ENCODE assay signal across 1 cellular context in the genomic region with DNA sequence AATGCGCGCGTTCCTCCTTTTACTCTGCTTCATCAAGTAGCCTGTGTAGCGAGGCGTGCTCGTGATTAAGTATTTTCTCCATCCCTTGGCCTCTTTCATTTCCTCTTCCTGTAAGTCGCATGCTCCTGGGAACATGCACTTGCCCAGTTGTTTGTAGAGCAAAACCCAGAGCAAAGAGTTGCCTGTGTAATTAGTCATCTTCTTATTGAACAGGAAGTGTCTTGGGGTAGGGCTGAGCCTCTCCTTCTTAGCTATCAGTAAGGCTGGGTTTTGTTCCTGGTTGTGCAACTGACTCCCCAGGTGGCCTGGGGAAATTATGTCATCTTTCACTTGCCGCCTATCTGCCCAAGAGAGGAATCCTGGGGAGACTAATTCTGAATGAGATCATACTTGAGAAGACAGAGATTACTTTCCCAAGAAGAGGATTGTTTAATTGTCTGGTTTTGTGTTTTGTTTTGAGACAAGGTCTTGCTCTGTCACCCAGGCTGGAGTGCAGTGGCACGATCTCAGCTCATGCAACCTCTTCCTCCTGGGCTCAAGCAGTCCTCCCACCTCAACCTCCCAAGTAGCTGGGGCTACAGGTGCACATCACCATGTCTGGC.
TF ChIP-seq lines count a peak whose summit lies in the region.

No MANE protein-coding gene starts in this region.

TF ChIP-seq in HEK293, 187 proteins besides CTCF, POLR2A, EP300 and RAD21 (continued from another document and continues in another):
- TF ChIP-seq ZNF10 (tag by site-specific recombination; IDR thresholded peaks at IDR 0.05) = no peak
- TF ChIP-seq ZNF792 (tag by site-specific recombination; IDR thresholded peaks at IDR 0.05) = no peak
- no peak for TF ChIP-seq RBAK (tag by site-specific recombination; IDR thresholded peaks at IDR 0.05)
- 0 out of 2 replicates have a peak, but pooled peaks have one; percentile 38 for TF ChIP-seq ZNF391 (tag by site-specific recombination; IDR thresholded peaks at IDR 0.05; ENCODE audit: borderline replicate concordance, low read depth)
- TF ChIP-seq ZNF23 (tag by site-specific recombination; IDR thresholded peaks at IDR 0.05; ENCODE audit: borderline replicate concordance) = no peak
- no peak for TF ChIP-seq ZNF404 (tag by site-specific recombination; IDR thresholded peaks at IDR 0.05)
- peak; percentile 72 for TF ChIP-seq GLIS2 (tag by site-specific recombination; IDR thresholded peaks at IDR 0.05)
- TF ChIP-seq, protein P1, sequence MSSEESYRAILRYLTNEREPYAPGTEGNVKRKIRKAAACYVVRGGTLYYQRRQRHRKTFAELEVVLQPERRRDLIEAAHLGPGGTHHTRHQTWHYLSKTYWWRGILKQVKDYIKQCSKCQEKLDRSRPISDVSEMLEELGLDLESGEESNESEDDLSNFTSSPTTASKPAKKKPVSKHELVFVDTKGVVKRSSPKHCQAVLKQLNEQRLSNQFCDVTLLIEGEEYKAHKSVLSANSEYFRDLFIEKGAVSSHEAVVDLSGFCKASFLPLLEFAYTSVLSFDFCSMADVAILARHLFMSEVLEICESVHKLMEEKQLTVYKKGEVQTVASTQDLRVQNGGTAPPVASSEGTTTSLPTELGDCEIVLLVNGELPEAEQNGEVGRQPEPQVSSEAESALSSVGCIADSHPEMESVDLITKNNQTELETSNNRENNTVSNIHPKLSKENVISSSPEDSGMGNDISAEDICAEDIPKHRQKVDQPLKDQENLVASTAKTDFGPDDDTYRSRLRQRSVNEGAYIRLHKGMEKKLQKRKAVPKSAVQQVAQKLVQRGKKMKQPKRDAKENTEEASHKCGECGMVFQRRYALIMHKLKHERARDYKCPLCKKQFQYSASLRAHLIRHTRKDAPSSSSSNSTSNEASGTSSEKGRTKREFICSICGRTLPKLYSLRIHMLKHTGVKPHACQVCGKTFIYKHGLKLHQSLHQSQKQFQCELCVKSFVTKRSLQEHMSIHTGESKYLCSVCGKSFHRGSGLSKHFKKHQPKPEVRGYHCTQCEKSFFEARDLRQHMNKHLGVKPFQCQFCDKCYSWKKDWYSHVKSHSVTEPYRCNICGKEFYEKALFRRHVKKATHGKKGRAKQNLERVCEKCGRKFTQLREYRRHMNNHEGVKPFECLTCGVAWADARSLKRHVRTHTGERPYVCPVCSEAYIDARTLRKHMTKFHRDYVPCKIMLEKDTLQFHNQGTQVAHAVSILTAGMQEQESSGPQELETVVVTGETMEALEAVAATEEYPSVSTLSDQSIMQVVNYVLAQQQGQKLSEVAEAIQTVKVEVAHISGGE (tag by site-specific recombination; conservative IDR thresholded peaks at IDR 0.05; ENCODE audit: low read depth) = no peak
- no peak for TF ChIP-seq ZNF670 (tag by site-specific recombination; IDR thresholded peaks at IDR 0.05; ENCODE audit: low read depth)
- TF ChIP-seq, protein P2, sequence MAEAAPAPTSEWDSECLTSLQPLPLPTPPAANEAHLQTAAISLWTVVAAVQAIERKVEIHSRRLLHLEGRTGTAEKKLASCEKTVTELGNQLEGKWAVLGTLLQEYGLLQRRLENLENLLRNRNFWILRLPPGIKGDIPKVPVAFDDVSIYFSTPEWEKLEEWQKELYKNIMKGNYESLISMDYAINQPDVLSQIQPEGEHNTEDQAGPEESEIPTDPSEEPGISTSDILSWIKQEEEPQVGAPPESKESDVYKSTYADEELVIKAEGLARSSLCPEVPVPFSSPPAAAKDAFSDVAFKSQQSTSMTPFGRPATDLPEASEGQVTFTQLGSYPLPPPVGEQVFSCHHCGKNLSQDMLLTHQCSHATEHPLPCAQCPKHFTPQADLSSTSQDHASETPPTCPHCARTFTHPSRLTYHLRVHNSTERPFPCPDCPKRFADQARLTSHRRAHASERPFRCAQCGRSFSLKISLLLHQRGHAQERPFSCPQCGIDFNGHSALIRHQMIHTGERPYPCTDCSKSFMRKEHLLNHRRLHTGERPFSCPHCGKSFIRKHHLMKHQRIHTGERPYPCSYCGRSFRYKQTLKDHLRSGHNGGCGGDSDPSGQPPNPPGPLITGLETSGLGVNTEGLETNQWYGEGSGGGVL (tag by site-specific recombination; IDR thresholded peaks at IDR 0.05) = peak; percentile 69
- TF ChIP-seq ZBTB48 (tag by site-specific recombination; IDR thresholded peaks at IDR 0.05) = no peak
- no peak for TF ChIP-seq ZNF837 (tag by site-specific recombination; IDR thresholded peaks at IDR 0.05)
- no peak for TF ChIP-seq ZNF623 (tag by site-specific recombination; IDR thresholded peaks at IDR 0.05)
- TF ChIP-seq KLF10 (tag by site-specific recombination; IDR thresholded peaks at IDR 0.05) = peak; percentile 59
- no peak for TF ChIP-seq ZNF514 (tag by site-specific recombination; IDR thresholded peaks at IDR 0.05)
- TF ChIP-seq, protein P3, sequence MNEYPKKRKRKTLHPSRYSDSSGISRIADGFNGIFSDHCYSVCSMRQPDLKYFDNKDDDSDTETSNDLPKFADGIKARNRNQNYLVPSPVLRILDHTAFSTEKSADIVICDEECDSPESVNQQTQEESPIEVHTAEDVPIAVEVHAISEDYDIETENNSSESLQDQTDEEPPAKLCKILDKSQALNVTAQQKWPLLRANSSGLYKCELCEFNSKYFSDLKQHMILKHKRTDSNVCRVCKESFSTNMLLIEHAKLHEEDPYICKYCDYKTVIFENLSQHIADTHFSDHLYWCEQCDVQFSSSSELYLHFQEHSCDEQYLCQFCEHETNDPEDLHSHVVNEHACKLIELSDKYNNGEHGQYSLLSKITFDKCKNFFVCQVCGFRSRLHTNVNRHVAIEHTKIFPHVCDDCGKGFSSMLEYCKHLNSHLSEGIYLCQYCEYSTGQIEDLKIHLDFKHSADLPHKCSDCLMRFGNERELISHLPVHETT (tag by site-specific recombination; IDR thresholded peaks at IDR 0.05) = peak; percentile 86
- TF ChIP-seq INSM2 (tag by site-specific recombination; IDR thresholded peaks at IDR 0.05) = peak; percentile 69
- TF ChIP-seq ZSCAN30 (tag by site-specific recombination; IDR thresholded peaks at IDR 0.05) = peak; percentile 59; the same call in 1 of the 2 replicates
- TF ChIP-seq ZNF184 (tag by site-specific recombination; IDR thresholded peaks at IDR 0.05) = peak; percentile 73; the same call in 1 of the 2 replicates
- TF ChIP-seq HOXC10 (CRISPR knock-in tag; IDR thresholded peaks at IDR 0.05) = no peak
- no peak for TF ChIP-seq ZNF513 (tag by site-specific recombination; IDR thresholded peaks at IDR 0.05)
- no peak for TF ChIP-seq ZNF473 (tag by site-specific recombination; IDR thresholded peaks at IDR 0.05)
- TF ChIP-seq ZNF121 (tag by site-specific recombination; IDR thresholded peaks at IDR 0.05) = no peak
- no peak for TF ChIP-seq GLI2 (tag by site-specific recombination; IDR thresholded peaks at IDR 0.05; ENCODE audit: borderline replicate concordance, low read depth)
- TF ChIP-seq, protein P4, sequence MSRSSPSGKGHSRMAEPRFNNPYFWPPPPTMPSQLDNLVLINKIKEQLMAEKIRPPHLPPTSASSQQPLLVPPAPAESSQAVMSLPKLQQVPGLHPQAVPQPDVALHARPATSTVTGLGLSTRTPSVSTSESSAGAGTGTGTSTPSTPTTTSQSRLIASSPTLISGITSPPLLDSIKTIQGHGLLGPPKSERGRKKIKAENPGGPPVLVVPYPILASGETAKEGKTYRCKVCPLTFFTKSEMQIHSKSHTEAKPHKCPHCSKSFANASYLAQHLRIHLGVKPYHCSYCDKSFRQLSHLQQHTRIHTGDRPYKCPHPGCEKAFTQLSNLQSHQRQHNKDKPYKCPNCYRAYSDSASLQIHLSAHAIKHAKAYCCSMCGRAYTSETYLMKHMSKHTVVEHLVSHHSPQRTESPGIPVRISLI (tag by site-specific recombination; IDR thresholded peaks at IDR 0.05) = no peak
- peak; percentile 39; the same call in 1 of the 2 replicates for TF ChIP-seq FEZF1 (tag by site-specific recombination; IDR thresholded peaks at IDR 0.05)
- peak; percentile 44; the same call in 1 of the 2 replicates for TF ChIP-seq BCL11A (tag by site-specific recombination; IDR thresholded peaks at IDR 0.05; ENCODE audit: low read depth)
- peak; percentile 97 for TF ChIP-seq ZNF629 (tag by site-specific recombination; IDR thresholded peaks at IDR 0.05)
- TF ChIP-seq, protein P5, sequence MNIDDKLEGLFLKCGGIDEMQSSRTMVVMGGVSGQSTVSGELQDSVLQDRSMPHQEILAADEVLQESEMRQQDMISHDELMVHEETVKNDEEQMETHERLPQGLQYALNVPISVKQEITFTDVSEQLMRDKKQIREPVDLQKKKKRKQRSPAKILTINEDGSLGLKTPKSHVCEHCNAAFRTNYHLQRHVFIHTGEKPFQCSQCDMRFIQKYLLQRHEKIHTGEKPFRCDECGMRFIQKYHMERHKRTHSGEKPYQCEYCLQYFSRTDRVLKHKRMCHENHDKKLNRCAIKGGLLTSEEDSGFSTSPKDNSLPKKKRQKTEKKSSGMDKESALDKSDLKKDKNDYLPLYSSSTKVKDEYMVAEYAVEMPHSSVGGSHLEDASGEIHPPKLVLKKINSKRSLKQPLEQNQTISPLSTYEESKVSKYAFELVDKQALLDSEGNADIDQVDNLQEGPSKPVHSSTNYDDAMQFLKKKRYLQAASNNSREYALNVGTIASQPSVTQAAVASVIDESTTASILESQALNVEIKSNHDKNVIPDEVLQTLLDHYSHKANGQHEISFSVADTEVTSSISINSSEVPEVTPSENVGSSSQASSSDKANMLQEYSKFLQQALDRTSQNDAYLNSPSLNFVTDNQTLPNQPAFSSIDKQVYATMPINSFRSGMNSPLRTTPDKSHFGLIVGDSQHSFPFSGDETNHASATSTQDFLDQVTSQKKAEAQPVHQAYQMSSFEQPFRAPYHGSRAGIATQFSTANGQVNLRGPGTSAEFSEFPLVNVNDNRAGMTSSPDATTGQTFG (tag by site-specific recombination; IDR thresholded peaks at IDR 0.05; ENCODE audit: borderline replicate concordance) = no peak
- no peak for TF ChIP-seq YY1 (tag by site-specific recombination; IDR thresholded peaks at IDR 0.05)
- peak; percentile 74; the same call in 1 of the 2 replicates for TF ChIP-seq ZNF324 (tag by site-specific recombination; IDR thresholded peaks at IDR 0.05)
- TF ChIP-seq ZNF221 (tag by site-specific recombination; IDR thresholded peaks at IDR 0.05; ENCODE audit: borderline replicate concordance) = no peak
- TF ChIP-seq SETDB1 (IDR thresholded peaks at IDR 0.05; ENCODE audit: insufficient read length, low read length) = no peak
- TF ChIP-seq, protein P6, sequence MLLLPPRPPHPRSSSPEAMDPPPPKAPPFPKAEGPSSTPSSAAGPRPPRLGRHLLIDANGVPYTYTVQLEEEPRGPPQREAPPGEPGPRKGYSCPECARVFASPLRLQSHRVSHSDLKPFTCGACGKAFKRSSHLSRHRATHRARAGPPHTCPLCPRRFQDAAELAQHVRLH (tag by site-specific recombination; IDR thresholded peaks at IDR 0.05) = 0 out of 2 replicates have a peak, but pooled peaks have one; percentile 45
- no peak for TF ChIP-seq ZNF211 (tag by site-specific recombination; IDR thresholded peaks at IDR 0.05; ENCODE audit: low read depth)
- TF ChIP-seq TCF7L2 (IDR thresholded peaks at IDR 0.05; ENCODE audit: borderline replicate concordance, low read depth, low read length) = peak; percentile 50; the same call in 1 of the 2 replicates
- TF ChIP-seq ZNF549 (tag by site-specific recombination; IDR thresholded peaks at IDR 0.05) = no peak
- TF ChIP-seq BCL11B (tag by site-specific recombination; IDR thresholded peaks at IDR 0.05; ENCODE audit: low read depth) = no peak
- no peak for TF ChIP-seq ZNF214 (tag by site-specific recombination; IDR thresholded peaks at IDR 0.05; ENCODE audit: borderline replicate concordance)
- TF ChIP-seq ZNF423 (tag by site-specific recombination; IDR thresholded peaks at IDR 0.05) = no peak
- TF ChIP-seq HOXA7 (CRISPR knock-in tag; IDR thresholded peaks at IDR 0.05; ENCODE audit: borderline replicate concordance) = no peak
- TF ChIP-seq ZNF16 (tag by site-specific recombination; IDR thresholded peaks at IDR 0.05; ENCODE audit: low read depth) = no peak
- no peak for TF ChIP-seq ZNF311 (tag by site-specific recombination; IDR thresholded peaks at IDR 0.05; ENCODE audit: borderline replicate concordance)
- no peak for TF ChIP-seq ZNF776 (tag by site-specific recombination; IDR thresholded peaks at IDR 0.05; ENCODE audit: borderline replicate concordance)
- no peak for TF ChIP-seq ZNF677 (tag by site-specific recombination; IDR thresholded peaks at IDR 0.05)
- TF ChIP-seq KLF1 (tag by site-specific recombination; IDR thresholded peaks at IDR 0.05) = peak; percentile 84
